1 cellular context compared by ENCODE assay signal in genomic region chr6:43377710-43378229, GRCh38.
TF ChIP-seq lines count a peak whose summit lies in the region.

No MANE protein-coding gene starts in this region.

TF ChIP-seq in GM12878, 131 proteins besides CTCF, POLR2A, EP300 and RAD21 (continued from another document):
- no peak for TF ChIP-seq ZBTB40 (IDR thresholded peaks at IDR 0.05; ENCODE audit: borderline replicate concordance)
